ENCODE assay signal across 9 cellular contexts in the genomic region with DNA sequence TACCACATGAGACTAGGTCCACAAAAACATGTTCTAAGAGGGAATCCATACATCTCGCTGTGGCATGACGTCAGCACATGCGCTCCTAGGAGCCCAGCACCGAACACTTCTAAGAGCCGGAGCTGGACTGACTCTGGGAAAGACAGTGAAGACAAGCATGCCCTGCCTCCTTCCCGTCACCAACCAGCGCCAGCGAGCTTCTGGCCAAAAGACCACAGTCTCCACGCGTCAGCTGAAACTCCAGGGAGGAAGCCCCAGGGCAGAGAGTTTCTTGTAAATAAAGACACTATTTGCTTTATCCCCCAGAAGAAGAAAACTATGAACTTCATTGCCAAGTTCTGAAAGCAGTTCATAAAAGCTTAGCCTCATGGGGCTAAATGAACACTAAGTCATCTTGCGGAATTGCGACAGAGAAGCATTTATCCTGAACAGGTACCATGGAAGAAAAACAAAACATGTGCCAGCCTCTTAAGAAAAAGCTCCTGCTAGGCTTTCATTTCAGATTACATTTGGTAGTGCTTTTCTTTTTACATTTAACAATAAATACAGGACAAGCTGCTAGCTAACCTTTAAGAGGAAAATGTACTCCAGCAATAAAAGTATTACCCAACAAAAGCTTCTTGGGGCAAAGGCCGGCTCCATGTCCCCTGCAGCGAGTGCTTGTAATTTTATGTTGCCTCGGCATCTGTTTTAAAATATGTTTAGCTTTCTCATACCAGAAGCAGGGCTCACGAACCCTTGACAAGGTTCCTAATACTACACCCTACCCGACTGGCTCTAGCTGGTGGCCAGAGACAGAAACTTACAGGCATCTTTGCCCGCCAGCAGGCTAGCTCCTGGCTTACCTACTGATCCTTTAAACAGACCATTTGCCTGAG.
DNase-seq lines count a peak whose midpoint lies in the region; ATAC-seq and TF ChIP-seq lines count a peak whose summit lies in the region.
"Had no signal": no experiment of that assay in that cellular context is flagged by ENCODE, and none has a peak within 500 bp of the region (broad histone marks: within the 10 kb centered on the region; RNA-seq: fewer than 3 reads in every experiment).

No MANE protein-coding gene starts in this region.

- WGBS in sigmoid colon, 2 donors = 16 to 68% methylated on average over 18 of the region's 18 CpGs

- peak in 1 of 4 donors; percentile 32 for TF ChIP-seq EP300 in sigmoid colon (IDR thresholded peaks at IDR 0.05)

- ATAC-seq in HG03175 (IDR thresholded peaks at IDR 0.05; ENCODE audit: unreplicated experiment) (no peak), HG02623 (IDR thresholded peaks at IDR 0.05; ENCODE audit: unreplicated experiment) (no peak)

- H3K27ac ChIP-seq in sigmoid colon = peak overlapping the region in 3 of 4 donors; percentile 65 to 82 (median 74)

- H3K9me3 ChIP-seq in sigmoid colon = no peaks in the 10 kb centered on the region

- intact Hi-C loops in head of caudate nucleus (cut with DNase I) = no loop called here
- intact Hi-C loops in sigmoid colon (cut with DNase I) = loop anchor here (1.0 to 5.0 kb wide), 3 partner anchors 55 to 99 kb away; partner anchors contain the start of gene RAPGEF1

- H3K27me3 ChIP-seq in sigmoid colon = no peaks in the 10 kb centered on the region

- peaks cover 0 to 24% (median 8%) of the 10 kb centered on the region in 4 donors for H3K36me3 ChIP-seq in sigmoid colon

- H3K4me1 ChIP-seq in sigmoid colon = peaks cover 0 to 57% (median 41%) of the 10 kb centered on the region in 4 donors

- TF ChIP-seq POLR2A in sigmoid colon (IDR thresholded peaks at IDR 0.05) = no peak

- H3K4me3 ChIP-seq in sigmoid colon = no peak overlapping the region

- no peak for TF ChIP-seq CTCF in sigmoid colon (IDR thresholded peaks at IDR 0.05)

- DNase-seq in EH (ENCODE audit: low read depth) (peak; percentile 88), T1000 (lab: John Stamatoyannopoulos, UW) (peak; percentile 75), head of caudate nucleus (peak in 29 of 42 donors; percentile 22 to 77 (median 49)), sigmoid colon (peak; percentile 90), SW 1271 (lab: John Stamatoyannopoulos, UW) (no peak), kidney tubule cell (ENCODE audit: low spot score) (no peak)
- DNase-seq: dermis blood vessel endothelial cell had no signal

Comparison
In these comparisons a context has a peak if more than half of its experiments do, and no peak if none do; other contexts are left out.
1. DNase-seq: peak in EH (single experiment), T1000 (single experiment), head of caudate nucleus (29 of 42) and sigmoid colon (single experiment); none in SW 1271 (0 of 2) and kidney tubule cell (single experiment).